27 cellular contexts compared by ENCODE assay signal in the genomic region with DNA sequence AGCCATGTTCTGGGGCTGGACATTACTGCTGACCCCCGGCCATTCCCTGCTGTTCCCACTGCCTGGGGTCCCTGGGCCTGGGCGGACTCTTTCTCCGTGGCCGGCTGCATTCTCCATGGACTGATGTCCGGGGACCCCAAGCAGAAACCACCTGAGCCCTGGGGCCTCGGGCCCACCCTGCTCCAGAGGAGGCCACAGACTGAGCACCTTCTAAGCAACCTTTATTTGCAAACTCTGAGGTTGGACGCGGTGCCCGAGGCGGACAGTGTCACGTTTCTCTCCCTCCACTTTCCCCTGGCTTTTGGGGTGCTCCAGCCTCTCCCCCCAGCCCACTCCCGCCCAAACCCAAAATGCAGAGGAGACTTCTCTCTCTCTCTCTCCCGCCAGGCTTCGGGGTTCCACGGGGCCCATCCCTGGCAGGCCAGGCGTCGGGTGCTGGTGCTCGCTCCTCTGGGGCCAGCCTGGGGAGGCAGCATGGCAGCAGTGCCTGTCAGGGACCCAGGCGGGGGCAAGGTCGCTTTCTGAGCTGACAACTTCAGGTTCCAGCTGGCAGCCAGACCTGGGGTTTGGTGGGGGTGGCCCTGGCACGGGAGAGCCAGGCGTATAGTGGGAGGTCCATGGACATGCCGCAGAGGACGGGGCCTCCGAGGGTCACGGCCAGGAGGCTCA. TPM values are rescaled to one million over a fixed set of nuclear protein-coding genes. Genes with fewer than 3 reads are reported as not detected.
DNase-seq lines count a peak whose midpoint lies in the region; ATAC-seq, FAIRE-seq and TF ChIP-seq lines count a peak whose summit lies in the region.
"Had no signal": no experiment of that assay in that cellular context is flagged by ENCODE, and none has a peak within 500 bp of the region (broad histone marks: within the 10 kb centered on the region; RNA-seq: fewer than 3 reads in every experiment).

No MANE protein-coding gene starts in this region.

- peaks cover 26% of the 10 kb centered on the region for H3K79me2 ChIP-seq in K562 (ENCODE audit: control insufficient read depth, insufficient read depth, low read length)

- H3K27ac ChIP-seq in left ventricle myocardium inferior (replicated peaks): no peak overlapping the region
- H3K27ac ChIP-seq in K562 (ENCODE audit: extremely low read depth, low read depth, low read length): no peak overlapping the region
- no peak overlapping the region for H3K27ac ChIP-seq in neuronal stem cell (replicated peaks; ENCODE audit: low read length)
- H3K27ac ChIP-seq: KMS-11, SJCRH30 had no signal

- peak overlapping the region; percentile 11 for H3K4ac ChIP-seq in neuronal stem cell (ENCODE audit: low read length)

- peak overlapping the region; percentile 38 for H2BK15ac ChIP-seq in neuronal stem cell (ENCODE audit: low read length)

- H3K9me3 ChIP-seq in left ventricle myocardium inferior (replicated peaks) (no peaks in the 10 kb centered on the region), K562 (replicated peaks; ENCODE audit: control insufficient read depth, insufficient read depth, low read depth, low read length) (no peaks in the 10 kb centered on the region; the same call in 1 of the 2 replicates), neuronal stem cell (replicated peaks in 1 of 2; ENCODE audit: control insufficient read depth in 2 of 2, insufficient read depth in 1 of 2, low read depth in 1 of 2, low read length in 2 of 2) (no peaks in the 10 kb centered on the region)
- H3K9me3 ChIP-seq: Caco-2, SJCRH30 had no signal

- no peak overlapping the region for H3K23ac ChIP-seq in neuronal stem cell (ENCODE audit: low read depth, low read length, poor library complexity)

- H3K18ac ChIP-seq in neuronal stem cell (ENCODE audit: low read length): no peak overlapping the region

- no peak overlapping the region for H2BK5ac ChIP-seq in neuronal stem cell (ENCODE audit: low read length)

- H2BK12ac ChIP-seq in neuronal stem cell (ENCODE audit: low read length): no peak overlapping the region

- in situ Hi-C loops in K562 (cut with MboI): no loop called here

- ATAC-seq in Right ventricle myocardium inferior (no peak), K562 (no peak), GM19328 (IDR thresholded peaks at IDR 0.05; ENCODE audit: unreplicated experiment) (no peak)
- ATAC-seq: CD8-positive, alpha-beta T cell; GM12878; SK-N-SH treated with all-trans-retinoic acid at 6 μM for 48 hours had no signal

- peaks cover under 1% of the 10 kb centered on the region for H3K36me3 ChIP-seq in left ventricle myocardium inferior
- peaks cover 10% of the 10 kb centered on the region; the same call in 2 of the 3 replicates for H3K36me3 ChIP-seq in K562 (ENCODE audit: control insufficient read depth, insufficient read depth, low read length)
- peaks cover under 1 to 9% of the 10 kb centered on the region in 2 donors for H3K36me3 ChIP-seq in neuronal stem cell (replicated peaks in 1 of 2; ENCODE audit: control insufficient read depth in 2 of 2, insufficient read depth in 2 of 2, low read length in 2 of 2)

- no peak overlapping the region for H3K14ac ChIP-seq in neuronal stem cell (ENCODE audit: low read length)

- CTCF ChIA-PET in K562 (lab: Yijun Ruan, JAX; ENCODE audit: low intra/inter-chr PET ratio): no interaction called here

- no peak overlapping the region for H4K8ac ChIP-seq in neuronal stem cell (ENCODE audit: low read depth, low read length)

- H3K9ac ChIP-seq in K562 (ENCODE audit: insufficient read depth in 1 of 2, low read depth in 2 of 2, low read length in 2 of 2) (peak overlapping the region in 1 of 2 experiments; percentile 77; a peak in 2 of 4 replicates), neuronal stem cell (ENCODE audit: low read depth, low read length, poor library complexity) (peak overlapping the region; percentile 44)
- H3K9ac ChIP-seq: KMS-11 had no signal

- H3K4me2 ChIP-seq in K562 (ENCODE audit: insufficient read depth, low read length) (no peak overlapping the region), neuronal stem cell (ENCODE audit: insufficient read depth, low read length, poor library complexity, severe bottlenecking) (no peak overlapping the region)
- H3K4me2 ChIP-seq: KMS-11 had no signal

- H3K4me1 ChIP-seq in left ventricle myocardium inferior (peaks cover 23% of the 10 kb centered on the region), K562 (replicated peaks in 1 of 2; ENCODE audit: control insufficient read depth in 2 of 2, insufficient read depth in 2 of 2, low read length in 2 of 2) (peaks cover 5 to 56% of the 10 kb centered on the region in 2 experiments; a peak in 4 of 5 replicates), neuronal stem cell (ENCODE audit: control insufficient read depth in 2 of 2, insufficient read depth in 1 of 2, low read depth in 1 of 2, low read length in 2 of 2) (peaks cover 0 to 3% of the 10 kb centered on the region in 2 donors)
- H3K4me1 ChIP-seq: Caco-2, SJCRH30 had no signal

- no peak for TF ChIP-seq POLR2A in K562 (conservative IDR thresholded peaks at IDR 0.05)

- 86% methylated on average over 11 of the region's 26 CpGs for WGBS in K562 (ENCODE audit: insufficient coverage, low coverage, missing lambda C conversion rate)
- WGBS in neuronal stem cell (ENCODE audit: extremely low coverage in 2 of 2, insufficient read length in 2 of 2, insufficient replicate concordance in 1 of 2), 2 donors: no CpG with 5 or more reads among the region's 26 CpGs

- H3K27me3 ChIP-seq in left ventricle myocardium inferior (ENCODE audit: low read depth): no peaks in the 10 kb centered on the region
- H3K27me3 ChIP-seq in K562 (ENCODE audit: control insufficient read depth in 2 of 2, insufficient read depth in 2 of 2, low read length in 2 of 2): no peaks in the 10 kb centered on the region
- H3K27me3 ChIP-seq in neuronal stem cell (ENCODE audit: control insufficient read depth in 3 of 3, insufficient read depth in 3 of 3, low read depth in 1 of 3, low read length in 3 of 3): no peaks in the 10 kb centered on the region
- H3K27me3 ChIP-seq: SJCRH30 had no signal

- no peak for TF ChIP-seq EP300 in K562 (IDR thresholded peaks at IDR 0.05; ENCODE audit: low read length)

- peak; percentile 53 for DNase-seq in Right ventricle myocardium inferior (ENCODE audit: missing footprints)
- no peak for DNase-seq in left ventricle myocardium inferior
- no peak for DNase-seq in K562 (ENCODE audit: extremely low read depth in 1 of 4, low spot score in 3 of 4)
- DNase-seq in neuronal stem cell (ENCODE audit: low spot score): no peak
- no peak for DNase-seq in OCI-M2 (lab: John Stamatoyannopoulos, UW; ENCODE audit: unreplicated experiment)
- DNase-seq in HPDE6-E6E7 (ENCODE audit: extremely low spot score): no peak
- no peak for DNase-seq in NCI-H345 (lab: John Stamatoyannopoulos, UW)
- DNase-seq: C1 segment of cervical spinal cord; Caco-2; CD8-positive, alpha-beta T cell; DMS 273 treated with DMSO at 0.1 percent for 48 hours; DMS79; EL; GDM1; IMR-90; NCI-H1048; NCI-H1417; NCI-H1694; NCI-H2029 treated with DMSO at 0.1 percent for 48 hours; NCI-H2227 treated with DMSO at 0.1 percent for 48 hours; NCI-H510A; SJCRH30 had no signal

- H2AK5ac ChIP-seq in neuronal stem cell (ENCODE audit: low read depth, low read length): peak overlapping the region; percentile 81

- H2BK120ac ChIP-seq in neuronal stem cell (ENCODE audit: low read depth, low read length): no peak overlapping the region

- TF ChIP-seq CTCF in left ventricle myocardium inferior (IDR thresholded peaks at IDR 0.05; ENCODE audit: borderline replicate concordance) (no peak), K562 (IDR thresholded peaks at IDR 0.05 in 2 of 3, conservative IDR thresholded peaks at IDR 0.05 in 1 of 3; ENCODE audit: insufficient read depth in 2 of 3, low read depth in 1 of 3, low read length in 3 of 3) (no peak)

- H3K79me1 ChIP-seq in neuronal stem cell (ENCODE audit: low read depth, low read length): peaks cover 15% of the 10 kb centered on the region

- H2AFZ ChIP-seq in K562 (ENCODE audit: low read depth, low read length): no peak overlapping the region
- H2AFZ ChIP-seq in neuronal stem cell (ENCODE audit: low read length): no peak overlapping the region

- H4K20me1 ChIP-seq in K562 (replicated peaks; ENCODE audit: control insufficient read depth, insufficient read depth, low read length): no peaks in the 10 kb centered on the region

- no TSS peak for BruUV-seq in K562 (replicated peaks; lab: Mats Ljungman, UMichigan)

- no peak for FAIRE-seq in K562 (lab: Jason Lieb, UNC)
- FAIRE-seq: GM12878, RCC 7860 had no signal

- intact Hi-C loops in Right ventricle myocardium inferior (cut with DNase I) (no loop called here), left ventricle myocardium inferior (cut with micrococcal nuclease) (no loop called here), K562 (cut with micrococcal nuclease) (no loop called here)

- H3K9me1 ChIP-seq in K562 (ENCODE audit: control insufficient read depth, insufficient read depth, low read length): no peaks in the 10 kb centered on the region

- H3K4me3 ChIP-seq in left ventricle myocardium inferior: no peak overlapping the region
- H3K4me3 ChIP-seq in K562: no peak overlapping the region
- H3K4me3 ChIP-seq in neuronal stem cell (ENCODE audit: low read length in 2 of 2): no peak overlapping the region
- H3K4me3 ChIP-seq: GM12878, SJCRH30 had no signal

- POLR2A ChIA-PET in K562 (lab: Yijun Ruan, JAX): interaction anchor here (1.0 kb wide), 1 partner anchor 9 kb away, joined by 4 read pairs; a partner anchor contains a TSS

- no peak for TF ChIP-seq RAD21 in K562 (CRISPR knock-in tag; conservative IDR thresholded peaks at IDR 0.05 in 1 of 2, IDR thresholded peaks at IDR 0.05 in 1 of 2)

- H4K91ac ChIP-seq in neuronal stem cell (ENCODE audit: low read depth, low read length, poor library complexity): peak overlapping the region; percentile 89

RNA-seq across cellular contexts. Expression of a gene that starts 2.3 kb away (rescaled TPM):
- total RNA-seq in Right ventricle myocardium inferior (21.5 TPM), left ventricle myocardium inferior (16.1 TPM), K562 (2014; rRNA removed) (79.4 and 86.1 TPM in 2 replicates), K562 (2014; rRNA removed; fragmentation: Illumina TruSeq; extraction: Trizol) (6.5 and 9.6 TPM in 2 replicates), K562 (2015; rRNA removed; fragmentation: Illumina TruSeq; extraction: Trizol) (40.6 and 42.3 TPM in 2 replicates), K562 (2021) (68.3 and 73.1 TPM in 2 replicates)
- total RNA-seq in K562 (2011; cell fraction: chromatin; rRNA removed; ENCODE audit: low replicate concordance): 67.3 and 231 TPM in 2 replicates
- 138 and 165 TPM in 2 replicates for total RNA-seq in K562 (2011; cell fraction: nucleolus; rRNA removed)
- 70.2 and 72.2 TPM in 2 replicates for total RNA-seq in K562 (2011; cell fraction: nucleoplasm; rRNA removed)
- polyA plus RNA-seq in K562 (2011; rRNA removed) (25.3 and 27.6 TPM in 2 replicates), K562 (2014; fragmentation: Illumina TruSeq; extraction: Trizol) (36.1 and 45.1 TPM in 2 replicates), K562 (2014; fragmentation: Nextera tagmentation; extraction: Ambion mirVana) (1 to 10 TPM in 1 of 2 experiments, under 1 TPM in 1; 0.79 to 4.5 TPM), K562 (2014; rRNA removed) (96.0 TPM in 2 replicates)
- polyA plus RNA-seq in K562 (2011; cell fraction: cytosol; rRNA removed): 55.4 and 125 TPM in 2 replicates
- polyA plus RNA-seq in K562 (2011; cell fraction: nucleus; rRNA removed): 35.5 and 63.8 TPM in 2 replicates
- polyA plus RNA-seq in K562 (2012): 46.1 and 46.4 TPM in 2 replicates
- 2.2 and 6.5 TPM in 2 replicates for polyA minus RNA-seq in K562 (2011; rRNA and poly(A)+ RNA removed)
- 21.9 and 26.5 TPM in 2 replicates for polyA minus RNA-seq in K562 (2011; cell fraction: cytosol; rRNA and poly(A)+ RNA removed)
- 18.2 and 20.3 TPM in 2 replicates for polyA minus RNA-seq in K562 (2011; cell fraction: nucleus; rRNA and poly(A)+ RNA removed)
- 22.9 TPM for polyA plus RNA-seq in neuronal stem cell (2013, experiment 1 of 2)
- 21.4 TPM for polyA plus RNA-seq in neuronal stem cell (2013, experiment 2 of 2)

RNA-seq across cellular contexts. Expression of a gene that starts 8.8 kb away (rescaled TPM):
- 0.89 TPM for total RNA-seq in Right ventricle myocardium inferior
- total RNA-seq in left ventricle myocardium inferior: 1.3 TPM
- total RNA-seq in K562 (2011; cell fraction: chromatin; rRNA removed; ENCODE audit: low replicate concordance): 10.1 and 40.2 TPM in 2 replicates
- 32.6 and 34.9 TPM in 2 replicates for total RNA-seq in K562 (2011; cell fraction: nucleolus; rRNA removed)
- total RNA-seq in K562 (2011; cell fraction: nucleoplasm; rRNA removed): 10.8 and 20.5 TPM in 2 replicates
- total RNA-seq in K562 (2014; rRNA removed): 2.2 and 3.4 TPM in 2 replicates
- 0.29 TPM in 2 replicates for total RNA-seq in K562 (2014; rRNA removed; fragmentation: Illumina TruSeq; extraction: Trizol)
- total RNA-seq in K562 (2015; rRNA removed; fragmentation: Illumina TruSeq; extraction: Trizol): 1.2 and 1.5 TPM in 2 replicates
- 5.7 and 7.0 TPM in 2 replicates for total RNA-seq in K562 (2021)
- 2.7 and 5.1 TPM in 2 replicates for polyA plus RNA-seq in K562 (2011; rRNA removed)
- polyA plus RNA-seq in K562 (2011; cell fraction: cytosol; rRNA removed): 2.9 and 4.0 TPM in 2 replicates
- 56.5 and 86.1 TPM in 2 replicates for polyA plus RNA-seq in K562 (2011; cell fraction: nucleus; rRNA removed)
- 6.2 and 8.3 TPM in 2 replicates for polyA plus RNA-seq in K562 (2012)
- polyA plus RNA-seq in K562 (2014; fragmentation: Illumina TruSeq; extraction: Trizol): 0.85 and 2.2 TPM in 2 replicates
- polyA plus RNA-seq in K562 (2014; fragmentation: Nextera tagmentation; extraction: Ambion mirVana): under 1 TPM in 1 of 2 experiments, not detected in 1; 0.01 TPM
- polyA plus RNA-seq in K562 (2014; rRNA removed): 4.8 and 9.1 TPM in 2 replicates
- 0.35 and 0.60 TPM in 2 replicates for polyA minus RNA-seq in K562 (2011; rRNA and poly(A)+ RNA removed)
- polyA minus RNA-seq in K562 (2011; cell fraction: cytosol; rRNA and poly(A)+ RNA removed): 1.9 and 8.5 TPM in 2 replicates
- 10.0 and 12.4 TPM in 2 replicates for polyA minus RNA-seq in K562 (2011; cell fraction: nucleus; rRNA and poly(A)+ RNA removed)
- polyA plus RNA-seq in neuronal stem cell (2013, experiment 1 of 2): 8.3 TPM
- polyA plus RNA-seq in neuronal stem cell (2013, experiment 2 of 2): 7.9 TPM

RNA-seq across cellular contexts. Expression of a gene that starts 9.6 kb away (rescaled TPM):
- total RNA-seq in Right ventricle myocardium inferior: 1.1 TPM
- total RNA-seq in left ventricle myocardium inferior: 1.9 TPM
- 24.8 and 67.6 TPM in 2 replicates for total RNA-seq in K562 (2011; cell fraction: chromatin; rRNA removed; ENCODE audit: low replicate concordance)
- 113 and 120 TPM in 2 replicates for total RNA-seq in K562 (2011; cell fraction: nucleolus; rRNA removed)
- total RNA-seq in K562 (2011; cell fraction: nucleoplasm; rRNA removed): 64.9 and 67.3 TPM in 2 replicates
- total RNA-seq in K562 (2014; rRNA removed): 22.1 and 31.4 TPM in 2 replicates
- 5.7 and 7.8 TPM in 2 replicates for total RNA-seq in K562 (2014; rRNA removed; fragmentation: Illumina TruSeq; extraction: Trizol)
- 12.2 and 14.5 TPM in 2 replicates for total RNA-seq in K562 (2015; rRNA removed; fragmentation: Illumina TruSeq; extraction: Trizol)
- 64.2 and 66.3 TPM in 2 replicates for total RNA-seq in K562 (2021)
- polyA plus RNA-seq in K562 (2011; rRNA removed): 18.4 and 36.3 TPM in 2 replicates
- 26.8 and 94.4 TPM in 2 replicates for polyA plus RNA-seq in K562 (2011; cell fraction: cytosol; rRNA removed)
- 24.1 and 41.5 TPM in 2 replicates for polyA plus RNA-seq in K562 (2011; cell fraction: nucleus; rRNA removed)
- polyA plus RNA-seq in K562 (2012): 43.3 and 57.4 TPM in 2 replicates
- polyA plus RNA-seq in K562 (2014; fragmentation: Illumina TruSeq; extraction: Trizol): 12.7 and 36.9 TPM in 2 replicates
- polyA plus RNA-seq in K562 (2014; fragmentation: Nextera tagmentation; extraction: Ambion mirVana): 1 to 10 TPM; 1.2 to 1.9 TPM
- 31.8 and 34.1 TPM in 2 replicates for polyA plus RNA-seq in K562 (2014; rRNA removed)
- polyA minus RNA-seq in K562 (2011; rRNA and poly(A)+ RNA removed): 11.2 and 16.1 TPM in 2 replicates
- 42.9 and 55.0 TPM in 2 replicates for polyA minus RNA-seq in K562 (2011; cell fraction: cytosol; rRNA and poly(A)+ RNA removed)
- 9.6 and 11.7 TPM in 2 replicates for polyA minus RNA-seq in K562 (2011; cell fraction: nucleus; rRNA and poly(A)+ RNA removed)
- 18.0 TPM for polyA plus RNA-seq in neuronal stem cell (2013, experiment 1 of 2)
- 17.5 TPM for polyA plus RNA-seq in neuronal stem cell (2013, experiment 2 of 2)

RNA-seq across cellular contexts. Expression of a gene that starts 31.4 kb away (rescaled TPM):
- total RNA-seq in Right ventricle myocardium inferior: 0.14 TPM
- 0.22 TPM for total RNA-seq in left ventricle myocardium inferior
- 0.56 and 1.4 TPM in 2 replicates for total RNA-seq in K562 (2011; cell fraction: chromatin; rRNA removed; ENCODE audit: low replicate concordance)
- 0.66 and 1.3 TPM in 2 replicates for total RNA-seq in K562 (2011; cell fraction: nucleolus; rRNA removed)
- total RNA-seq in K562 (2011; cell fraction: nucleoplasm; rRNA removed): 0.44 and 0.53 TPM in 2 replicates
- 0.05 and 0.08 TPM in 2 replicates for total RNA-seq in K562 (2014; rRNA removed)
- total RNA-seq in K562 (2014; rRNA removed; fragmentation: Illumina TruSeq; extraction: Trizol): 0.04 TPM in 1 of 2 replicates, not detected in the other
- total RNA-seq in K562 (2015; rRNA removed; fragmentation: Illumina TruSeq; extraction: Trizol): 0.04 TPM in 1 of 2 replicates, not detected in the other
- total RNA-seq in K562 (2021): 0.27 and 0.40 TPM in 2 replicates
- polyA plus RNA-seq in K562 (2011; rRNA removed): 0.01 and 0.06 TPM in 2 replicates
- polyA plus RNA-seq in K562 (2011; cell fraction: cytosol; rRNA removed): 0.03 and 0.04 TPM in 2 replicates
- polyA plus RNA-seq in K562 (2011; cell fraction: nucleus; rRNA removed): 0.13 and 0.21 TPM in 2 replicates
- 0.43 and 0.48 TPM in 2 replicates for polyA plus RNA-seq in K562 (2012)
- polyA plus RNA-seq in K562 (2014; fragmentation: Illumina TruSeq; extraction: Trizol): 0.01 TPM in 2 replicates
- not detected for polyA plus RNA-seq in K562 (2014; fragmentation: Nextera tagmentation; extraction: Ambion mirVana)
- polyA plus RNA-seq in K562 (2014; rRNA removed): 0.04 and 0.09 TPM in 2 replicates
- polyA minus RNA-seq in K562 (2011; rRNA and poly(A)+ RNA removed): 0.06 and 0.07 TPM in 2 replicates
- polyA minus RNA-seq in K562 (2011; cell fraction: cytosol; rRNA and poly(A)+ RNA removed): not detected in 2 replicates
- polyA minus RNA-seq in K562 (2011; cell fraction: nucleus; rRNA and poly(A)+ RNA removed): 0.27 and 0.33 TPM in 2 replicates
- 3.4 TPM for polyA plus RNA-seq in neuronal stem cell (2013, experiment 1 of 2)
- 3.9 TPM for polyA plus RNA-seq in neuronal stem cell (2013, experiment 2 of 2)

RNA-seq across cellular contexts. Expression of a gene that starts 31.5 kb away (rescaled TPM):
- total RNA-seq in Right ventricle myocardium inferior (22.9 TPM), left ventricle myocardium inferior (36.8 TPM), K562 (2014; rRNA removed) (3.0 and 4.7 TPM in 2 replicates), K562 (2014; rRNA removed; fragmentation: Illumina TruSeq; extraction: Trizol) (1.2 and 1.8 TPM in 2 replicates), K562 (2015; rRNA removed; fragmentation: Illumina TruSeq; extraction: Trizol) (2.0 and 2.8 TPM in 2 replicates), K562 (2021) (9.4 and 11.6 TPM in 2 replicates)
- 12.1 and 28.8 TPM in 2 replicates for total RNA-seq in K562 (2011; cell fraction: chromatin; rRNA removed; ENCODE audit: low replicate concordance)
- total RNA-seq in K562 (2011; cell fraction: nucleolus; rRNA removed): 14.1 and 17.5 TPM in 2 replicates
- total RNA-seq in K562 (2011; cell fraction: nucleoplasm; rRNA removed): 11.6 and 15.2 TPM in 2 replicates
- polyA plus RNA-seq in K562 (2011; rRNA removed) (4.4 and 6.3 TPM in 2 replicates), K562 (2014; fragmentation: Illumina TruSeq; extraction: Trizol) (4.1 and 5.0 TPM in 2 replicates), K562 (2014; fragmentation: Nextera tagmentation; extraction: Ambion mirVana) (1 to 10 TPM; 1.0 to 1.3 TPM), K562 (2014; rRNA removed) (8.4 and 9.8 TPM in 2 replicates)
- 7.7 and 18.9 TPM in 2 replicates for polyA plus RNA-seq in K562 (2011; cell fraction: cytosol; rRNA removed)
- polyA plus RNA-seq in K562 (2011; cell fraction: nucleus; rRNA removed): 18.1 and 35.5 TPM in 2 replicates
- polyA plus RNA-seq in K562 (2012): 7.6 and 10.3 TPM in 2 replicates
- 1.6 and 2.7 TPM in 2 replicates for polyA minus RNA-seq in K562 (2011; rRNA and poly(A)+ RNA removed)
- polyA minus RNA-seq in K562 (2011; cell fraction: cytosol; rRNA and poly(A)+ RNA removed): 5.6 and 15.1 TPM in 2 replicates
- polyA minus RNA-seq in K562 (2011; cell fraction: nucleus; rRNA and poly(A)+ RNA removed): 3.1 and 4.4 TPM in 2 replicates
- polyA plus RNA-seq in neuronal stem cell (2013, experiment 1 of 2): 0.31 TPM
- polyA plus RNA-seq in neuronal stem cell (2013, experiment 2 of 2): 0.21 TPM
